In genomic region chr1:172870901-172871606, GRCh38 we compare ENCODE assay signal across 14 cellular contexts.
DNase-seq lines count a peak whose midpoint lies in the region; ATAC-seq and TF ChIP-seq lines count a peak whose summit lies in the region.
"Had no signal": no experiment of that assay in that cellular context is flagged by ENCODE, and none has a peak within 500 bp of the region (broad histone marks: within the 10 kb centered on the region; RNA-seq: fewer than 3 reads in every experiment).

No MANE protein-coding gene starts in this region.

- H3K9ac ChIP-seq in HCT116 (ENCODE audit: low read length), result peak overlapping the region; percentile 2
- H3K9ac ChIP-seq: BLaER1 treated with 17β-estradiol and CSF1 and Interleukin-3, amounts not matched to agents 10 nM and 100 nM had no signal

- RAD21 ChIA-PET in HCT116 (lab: Charles Lee; ENCODE audit: low non-redundant PET in 1 of 2, low total read pairs in 2 of 2, uncharacterized antibody in 2 of 2, unreplicated experiment in 2 of 2), result no interaction called here

- TF ChIP-seq POLR2A in HCT116 (IDR thresholded peaks at IDR 0.05; ENCODE audit: borderline replicate concordance, extremely low read depth, insufficient read depth, insufficient read length), result no peak
- no peak for TF ChIP-seq POLR2A in prostate gland (IDR thresholded peaks at IDR 0.05)

- H3K27me3 ChIP-seq in HCT116 (ENCODE audit: insufficient read depth, low read length) (no peaks in the 10 kb centered on the region), prostate gland (replicated peaks; ENCODE audit: insufficient read depth) (no peaks in the 10 kb centered on the region)
- H3K27me3 ChIP-seq: BLaER1 treated with 17β-estradiol and CSF1 and Interleukin-3, amounts not matched to agents 10 nM and 100 nM; cardiac muscle cell; SJSA1 had no signal

- BruUV-seq in HCT116 (replicated peaks; lab: Mats Ljungman, UMichigan), result no TSS peak

- CTCF ChIA-PET in HCT116 (lab: Charles Lee), result no interaction called here
- CTCF ChIA-PET in activated CD8-positive, alpha-beta T cell treated with anti-CD3 and anti-CD28 coated beads for 36 hours (lab: Charles Lee), result no interaction called here

- H3K79me2 ChIP-seq in HCT116 (ENCODE audit: insufficient read depth, low read length), result peaks cover 25% of the 10 kb centered on the region

- ATAC-seq in HCT116 (peak; percentile 96), left colon (peak; percentile 94), HG02642 (IDR thresholded peaks at IDR 0.05; ENCODE audit: poor library complexity, unreplicated experiment) (no peak)
- peak; percentile 74 for ATAC-seq in activated CD8-positive, alpha-beta T cell treated with anti-CD3 and anti-CD28 coated beads for 36 hours

- H3K4me2 ChIP-seq in HCT116 (ENCODE audit: low read length), result peak overlapping the region; percentile 44
- H3K4me2 ChIP-seq: BLaER1 treated with 17β-estradiol and CSF1 and Interleukin-3, amounts not matched to agents 10 nM and 100 nM had no signal

- peaks cover 1% of the 10 kb centered on the region for H3K27me3 Mint-ChIP-seq in activated CD8-positive, alpha-beta T cell treated with anti-CD3 and anti-CD28 coated beads for 36 hours

- no peak overlapping the region for H3K4me3 Mint-ChIP-seq in activated CD8-positive, alpha-beta T cell treated with anti-CD3 and anti-CD28 coated beads for 36 hours

- no peak overlapping the region for H3K4me3 ChIP-seq in HCT116 (replicated peaks in 1 of 2; ENCODE audit: low read depth in 1 of 2, low read length in 2 of 2)
- no peak overlapping the region for H3K4me3 ChIP-seq in prostate gland
- H3K4me3 ChIP-seq: BLaER1 treated with 17β-estradiol and CSF1 and Interleukin-3, amounts not matched to agents 10 nM and 100 nM; cardiac muscle cell; SJSA1 had no signal

- H3K9me3 ChIP-seq in HCT116 (ENCODE audit: control insufficient read depth in 1 of 2, insufficient read depth in 1 of 2, low read depth in 1 of 2, low read length in 2 of 2), result no peaks in the 10 kb centered on the region
- no peaks in the 10 kb centered on the region for H3K9me3 ChIP-seq in prostate gland
- H3K9me3 ChIP-seq: BLaER1 treated with 17β-estradiol and CSF1 and Interleukin-3, amounts not matched to agents 10 nM and 100 nM; SJSA1 had no signal

- H3K9me3 Mint-ChIP-seq in activated CD8-positive, alpha-beta T cell treated with anti-CD3 and anti-CD28 coated beads for 36 hours, result no peaks in the 10 kb centered on the region

- H3K36me3 Mint-ChIP-seq in activated CD8-positive, alpha-beta T cell treated with anti-CD3 and anti-CD28 coated beads for 36 hours (ENCODE audit: low read depth), result no peaks in the 10 kb centered on the region

- TF ChIP-seq CTCF in HCT116 (IDR thresholded peaks at IDR 0.05 in 2 of 3, conservative IDR thresholded peaks at IDR 0.05 in 1 of 3; ENCODE audit: borderline replicate concordance in 1 of 3, insufficient read depth in 1 of 3, low read depth in 2 of 3, low read length in 2 of 3), result no peak
- TF ChIP-seq CTCF in activated CD8-positive, alpha-beta T cell treated with anti-CD3 and anti-CD28 coated beads for 36 hours (IDR thresholded peaks at IDR 0.05), result no peak
- TF ChIP-seq CTCF in prostate gland (IDR thresholded peaks at IDR 0.05), result no peak

- TF ChIP-seq RAD21 in HCT116 (IDR thresholded peaks at IDR 0.05; ENCODE audit: low read depth), result peak; percentile 53

- no peak overlapping the region for H2AFZ ChIP-seq in HCT116 (ENCODE audit: low read depth, low read length, poor library complexity, severe bottlenecking)

- H4K20me1 ChIP-seq in HCT116 (ENCODE audit: insufficient read depth), result no peaks in the 10 kb centered on the region
- H4K20me1 ChIP-seq: BLaER1 treated with 17β-estradiol and CSF1 and Interleukin-3, amounts not matched to agents 10 nM and 100 nM had no signal

- H3K36me3 ChIP-seq in HCT116 (ENCODE audit: control insufficient read depth in 1 of 2, insufficient read depth in 2 of 2, low read length in 2 of 2), result peaks cover 0 to 5% of the 10 kb centered on the region in 2 experiments; a peak in 1 of 4 replicates
- no peaks in the 10 kb centered on the region for H3K36me3 ChIP-seq in prostate gland
- H3K36me3 ChIP-seq: BLaER1 treated with 17β-estradiol and CSF1 and Interleukin-3, amounts not matched to agents 10 nM and 100 nM; cardiac muscle cell; SJSA1 had no signal

- DNase-seq in EL, result peak; percentile 61
- DNase-seq in HCT116 (ENCODE audit: low read depth, low spot score), result peak; percentile 93
- peak; percentile 35 for DNase-seq in activated CD8-positive, alpha-beta T cell treated with anti-CD3 and anti-CD28 coated beads for 36 hours
- no peak for DNase-seq in left colon
- no peak for DNase-seq in cerebellar cortex (ENCODE audit: low spot score)
- DNase-seq in prostate gland (ENCODE audit: low spot score), result no peak
- no peak for DNase-seq in midbrain (lab: John Stamatoyannopoulos, UW)
- DNase-seq: NCI-H1105 treated with DMSO at 0.1 percent for 48 hours; NCI-H526 treated with DMSO at 0.1 percent for 48 hours; stimulated activated CD4-positive, alpha-beta T cell treated with anti-CD3 and anti-CD28 coated beads, Interleukin-4, amount 100 ng/mL, for 4 hours had no signal

- H3K4me1 ChIP-seq in HCT116 (ENCODE audit: control insufficient read depth in 1 of 2, insufficient read depth in 2 of 2, low read length in 2 of 2) (peaks cover 48 to 67% of the 10 kb centered on the region in 2 experiments), prostate gland (replicated peaks) (no peaks in the 10 kb centered on the region)
- H3K4me1 ChIP-seq: SJSA1 had no signal

- H3K27ac ChIP-seq in HCT116 (ENCODE audit: low read depth, low read length) (peak overlapping the region; percentile 78), prostate gland (no peak overlapping the region)
- H3K27ac ChIP-seq: BLaER1 treated with 17β-estradiol and CSF1 and Interleukin-3, amounts not matched to agents 10 nM and 100 nM; cardiac muscle cell; SJSA1 had no signal

- no peaks in the 10 kb centered on the region for H3K9me2 ChIP-seq in HCT116 (ENCODE audit: insufficient read depth)

- POLR2A ChIA-PET in HCT116 (lab: Charles Lee), result no interaction called here
- POLR2A ChIA-PET in activated CD8-positive, alpha-beta T cell treated with anti-CD3 and anti-CD28 coated beads for 36 hours (lab: Charles Lee), result interaction anchor here (1.0 kb wide), 1 partner anchor 12 kb away, joined by 3 read pairs; no protein-coding TSS in a partner anchor

- H3K4me1 Mint-ChIP-seq in activated CD8-positive, alpha-beta T cell treated with anti-CD3 and anti-CD28 coated beads for 36 hours (ENCODE audit: low read depth), result peaks cover 43% of the 10 kb centered on the region

- intact Hi-C loops in HCT116 (cut with micrococcal nuclease), result no loop called here
- intact Hi-C loops in activated CD8-positive, alpha-beta T cell treated with anti-CD3 and anti-CD28 coated beads for 36 hours (cut with micrococcal nuclease), result loop anchor here (2.0 to 5.0 kb wide), 2 partner anchors 24 to 34 kb away; no protein-coding TSS in a partner anchor
- intact Hi-C loops in left colon (cut with DNase I, micrococcal nuclease), result no loop called here
- intact Hi-C loops in prostate gland (cut with DNase I), result no loop called here

- H3K27ac Mint-ChIP-seq in activated CD8-positive, alpha-beta T cell treated with anti-CD3 and anti-CD28 coated beads for 36 hours, result no peak overlapping the region

TF ChIP-seq in HCT116, 20 proteins besides CTCF, POLR2A, EP300 and RAD21:
- TF ChIP-seq CEBPB (IDR thresholded peaks at IDR 0.05; ENCODE audit: low read depth) (peak; percentile 85), POLR2AphosphoS5 (IDR thresholded peaks at IDR 0.05; ENCODE audit: low read depth, low read length) (peak; percentile 54; the same call in 1 of the 2 replicates), FOSL1 (IDR thresholded peaks at IDR 0.05; ENCODE audit: low read depth) (peak; percentile 89), ZNF274 (IDR thresholded peaks at IDR 0.05; ENCODE audit: low read depth, low read length) (no peak), ATF3 (IDR thresholded peaks at IDR 0.05) (peak; percentile 61; the same call in 1 of the 2 replicates), EZH2phosphoT487 (IDR thresholded peaks at IDR 0.05; ENCODE audit: borderline replicate concordance) (no peak), JUND (IDR thresholded peaks at IDR 0.05) (peak; percentile 96), SIN3A (IDR thresholded peaks at IDR 0.05; ENCODE audit: low read depth) (peak; percentile 81), MAX (IDR thresholded peaks at IDR 0.05) (peak; percentile 66; the same call in 1 of the 2 replicates), ZBTB33 (IDR thresholded peaks at IDR 0.05; ENCODE audit: extremely low read depth, insufficient replicate concordance, low read length) (no peak), CBX3 (IDR thresholded peaks at IDR 0.05; ENCODE audit: low read depth) (peak; percentile 98; the same call in 1 of the 2 replicates), TCF7L2 (IDR thresholded peaks at IDR 0.05; ENCODE audit: borderline replicate concordance, extremely low read depth, insufficient read depth, insufficient read length) (peak; percentile 54), SP1 (IDR thresholded peaks at IDR 0.05; ENCODE audit: low read depth) (peak; percentile 94), EGR1 (IDR thresholded peaks at IDR 0.05; ENCODE audit: low read depth) (no peak), SRF (IDR thresholded peaks at IDR 0.05; ENCODE audit: low read depth) (peak; percentile 71; the same call in 1 of the 2 replicates)
TF ChIP-seq in HCT116: peak in this region for 11.

Comparison
In these comparisons a context has a peak if more than half of its experiments do, and no peak if none do; other contexts are left out.
1. DNase-seq: peak in EL (single experiment), HCT116 (single experiment) and activated CD8-positive, alpha-beta T cell treated with anti-CD3 and anti-CD28 coated beads for 36 hours (single experiment); none in left colon (0 of 2), cerebellar cortex (single experiment), prostate gland (single experiment) and midbrain (single experiment).